In the genomic region with DNA sequence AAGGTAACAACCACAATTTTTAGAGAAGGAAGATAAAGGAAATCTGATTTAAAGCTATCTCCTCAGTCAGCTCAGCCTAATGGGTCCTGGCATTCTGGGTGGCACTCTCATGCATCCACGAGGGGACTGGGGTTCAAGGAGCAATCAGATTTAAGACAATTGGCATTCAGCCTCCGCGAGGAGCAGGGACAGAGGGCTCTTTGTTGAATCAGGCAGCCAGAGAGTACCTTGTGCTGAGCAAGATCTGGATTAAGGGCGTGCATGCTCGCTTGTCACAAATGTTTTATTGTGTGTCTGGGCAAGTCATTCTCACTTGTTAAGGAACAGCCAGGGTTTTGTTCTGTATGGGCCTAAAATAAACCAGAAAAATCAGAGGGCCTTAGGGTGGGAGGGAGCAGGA, we compare ENCODE assay signal across 15 cellular contexts.
A peak's percentile ranks its signal among the peaks of the same experiment; 100 is the strongest.
DNase-seq lines count a peak whose midpoint lies in the region; FAIRE-seq and TF ChIP-seq lines count a peak whose summit lies in the region.
"Had no signal": no experiment of that assay in that cellular context is flagged by ENCODE, and none has a peak within 500 bp of the region (broad histone marks: within the 10 kb centered on the region; RNA-seq: fewer than 3 reads in every experiment).

No MANE protein-coding gene starts in this region.

- DNase-seq in SJCRH30 (peak; percentile 49 to 76), frontal cortex (ENCODE audit: low spot score in 2 of 2) (peak; percentile 6 to 16), testis (peak; percentile 93), NCI-H1417 treated with DMSO at 0.1 percent for 48 hours (lab: John Stamatoyannopoulos, UW) (no peak), GM20000 (ENCODE audit: low spot score) (no peak), coronary artery (ENCODE audit: low spot score) (no peak)
- DNase-seq: activated CD4-positive, CD25-positive, alpha-beta regulatory T cell; activated naive CD4-positive, alpha-beta T cell; BE2C; effector memory CD4-positive, alpha-beta T cell; foreskin keratinocyte; NCI-H446 had no signal

- H3K27me3 ChIP-seq in SJCRH30, result no peaks in the 10 kb centered on the region
- H3K27me3 ChIP-seq in neuron (ENCODE audit: insufficient read depth, low read length), result no peaks in the 10 kb centered on the region
- no peaks in the 10 kb centered on the region for H3K27me3 ChIP-seq in testis
- H3K27me3 ChIP-seq: BE2C, breast epithelium, foreskin keratinocyte had no signal

- FAIRE-seq in frontal cortex (lab: Jason Lieb, UNC), result peak; percentile 69
- FAIRE-seq: islet of Langerhans had no signal

- H3K4me3 ChIP-seq in SJCRH30, result no peak overlapping the region
- no peak overlapping the region for H3K4me3 ChIP-seq in neuron (ENCODE audit: low read length)
- no peak overlapping the region for H3K4me3 ChIP-seq in testis
- no peak overlapping the region for H3K4me3 ChIP-seq in coronary artery
- H3K4me3 ChIP-seq: breast epithelium had no signal

- H3K4me1 ChIP-seq in SJCRH30, result 0 out of 2 replicates have a peak, but pooled peaks cover 2% of the 10 kb centered on the region
- H3K4me1 ChIP-seq in neuron (ENCODE audit: insufficient read depth, low read length), result peaks cover 9% of the 10 kb centered on the region
- peaks cover 11% of the 10 kb centered on the region for H3K4me1 ChIP-seq in testis
- H3K4me1 ChIP-seq: BE2C, breast epithelium, foreskin keratinocyte had no signal

- no peak for TF ChIP-seq CTCF in testis (IDR thresholded peaks at IDR 0.05)
- TF ChIP-seq CTCF in GM20000 (IDR thresholded peaks at IDR 0.05; ENCODE audit: extremely low read depth, missing control alignments), result no peak
- TF ChIP-seq CTCF in coronary artery (IDR thresholded peaks at IDR 0.05), result no peak

- H3K27ac ChIP-seq in SJCRH30 (peak overlapping the region; percentile 46), testis (peak overlapping the region; percentile 52 to 65), coronary artery (no peak overlapping the region)
- H3K27ac ChIP-seq: breast epithelium, foreskin keratinocyte had no signal

- WGBS in testis, 2 donors, result 56 to 68% methylated on average over 4 to 5 of the region's 5 CpGs

- intact Hi-C loops in testis (cut with DNase I; ENCODE audit: low total_unique reads), result no loop called here

- H3K36me3 ChIP-seq in SJCRH30 (no peaks in the 10 kb centered on the region), neuron (ENCODE audit: insufficient read depth, low read length) (no peaks in the 10 kb centered on the region), testis (ENCODE audit: low read depth, missing control alignments) (no peaks in the 10 kb centered on the region)
- H3K36me3 ChIP-seq: BE2C, breast epithelium had no signal

- no peak for TF ChIP-seq POLR2A in testis (IDR thresholded peaks at IDR 0.05)

- H2AFZ ChIP-seq in neuron (ENCODE audit: low read depth, low read length), result peak overlapping the region; percentile 50

- no peaks in the 10 kb centered on the region for H3K9me3 ChIP-seq in SJCRH30 (replicated peaks)
- no peaks in the 10 kb centered on the region for H3K9me3 ChIP-seq in neuron (ENCODE audit: low read length)
- no peaks in the 10 kb centered on the region for H3K9me3 ChIP-seq in testis
- H3K9me3 ChIP-seq: BE2C, breast epithelium had no signal

Comparison
In these comparisons a context has a peak if more than half of its experiments do, and no peak if none do; other contexts are left out.
1. DNase-seq: peak in SJCRH30 (2 of 2), frontal cortex (2 of 2) and testis (single experiment); none in NCI-H1417 treated with DMSO at 0.1 percent for 48 hours (single experiment), GM20000 (single experiment) and coronary artery (single experiment).
2. H3K27ac ChIP-seq: peak in SJCRH30 (single experiment) and testis (2 of 2); none in coronary artery (0 of 2).